Comparison of ENCODE assay signal across 25 cellular contexts in genomic region chr7:134736381-134736780, GRCh38. TPM values are rescaled to one million over a fixed set of nuclear protein-coding genes. Genes with fewer than 3 reads are reported as not detected.
DNase-seq lines count a peak whose midpoint lies in the region; ATAC-seq, FAIRE-seq and TF ChIP-seq lines count a peak whose summit lies in the region.
"Had no signal": no experiment of that assay in that cellular context is flagged by ENCODE, and none has a peak within 500 bp of the region (broad histone marks: within the 10 kb centered on the region; RNA-seq: fewer than 3 reads in every experiment).

No MANE protein-coding gene starts in this region.

- no peak overlapping the region for H2BK120ac ChIP-seq in mesendoderm (ENCODE audit: low read depth, low read length)

- H3K56ac ChIP-seq in mesendoderm (ENCODE audit: low read length): no peak overlapping the region

- H4K5ac ChIP-seq in mesendoderm (ENCODE audit: low read length): no peak overlapping the region

- no peaks in the 10 kb centered on the region for H3K9me2 ChIP-seq in SK-N-SH
- H3K9me2 ChIP-seq in GM23248 (ENCODE audit: insufficient read depth): no peaks in the 10 kb centered on the region

- POLR2A ChIA-PET in SK-N-SH (lab: Yijun Ruan, JAX): no interaction called here

- H4K8ac ChIP-seq in mesendoderm (ENCODE audit: low read depth, low read length): no peak overlapping the region

- H3K27ac Mint-ChIP-seq in astrocyte (ENCODE audit: unreplicated experiment): peak overlapping the region; percentile 81
- H3K27ac Mint-ChIP-seq: CD14-positive monocyte; CD8-positive, alpha-beta memory T cell; IgD-negative memory B cell had no signal

- H2AFZ ChIP-seq in SK-N-SH (ENCODE audit: low read depth): no peak overlapping the region
- 0 out of 2 replicates have a peak overlapping the region, but pooled peaks have one; percentile 2 for H2AFZ ChIP-seq in GM23248
- no peak overlapping the region for H2AFZ ChIP-seq in astrocyte (ENCODE audit: low read depth, low read length)
- H2AFZ ChIP-seq: PC-9 had no signal

- peaks cover 59% of the 10 kb centered on the region for H3K4me1 Mint-ChIP-seq in astrocyte (ENCODE audit: low read depth, unreplicated experiment)
- H3K4me1 Mint-ChIP-seq: CD8-positive, alpha-beta memory T cell had no signal

- FAIRE-seq in astrocyte (lab: Jason Lieb, UNC): no peak
- FAIRE-seq: GM12891 had no signal

- peaks cover 0 to 2% of the 10 kb centered on the region in 2 experiments; a peak in 2 of 4 replicates for H3K4me1 ChIP-seq in SK-N-SH (ENCODE audit: control insufficient read depth in 1 of 2, insufficient read depth in 2 of 2, low read depth in 1 of 2, low read length in 1 of 2)
- H3K4me1 ChIP-seq in GM23248 (ENCODE audit: insufficient read depth): peaks cover 63% of the 10 kb centered on the region
- peaks cover 30% of the 10 kb centered on the region for H3K4me1 ChIP-seq in astrocyte (ENCODE audit: insufficient read depth, low read length)
- H3K4me1 ChIP-seq in mesendoderm (ENCODE audit: control insufficient read depth, low read depth, low read length): no peaks in the 10 kb centered on the region
- H3K4me1 ChIP-seq: BE2C had no signal

- WGBS in SK-N-SH (ENCODE audit: low lambda C conversion rate): 75% methylated on average over 2 of the region's 2 CpGs
- WGBS in GM23248 (ENCODE audit: low coverage in 1 of 2, low lambda C conversion rate in 2 of 2, missing lambda C conversion rate in 2 of 2), 2 experiments: 96 to 97% methylated on average over 2 of the region's 2 CpGs
- no CpG with 5 or more reads among the region's 2 CpGs for WGBS in mesendoderm (ENCODE audit: extremely low coverage, insufficient coverage, low lambda C conversion rate)

- H3K27me3 ChIP-seq in SK-N-SH (ENCODE audit: insufficient read depth) (no peaks in the 10 kb centered on the region), GM23248 (replicated peaks; ENCODE audit: insufficient read depth) (no peaks in the 10 kb centered on the region), astrocyte (ENCODE audit: insufficient read depth, low read length) (no peaks in the 10 kb centered on the region), mesendoderm (ENCODE audit: insufficient read depth, low read length, poor library complexity) (no peaks in the 10 kb centered on the region)

- no peak overlapping the region for H3K23ac ChIP-seq in mesendoderm (ENCODE audit: low read length)

- peaks cover 9% of the 10 kb centered on the region for H3K36me3 Mint-ChIP-seq in astrocyte (ENCODE audit: low read depth, unreplicated experiment)
- H3K36me3 Mint-ChIP-seq: CD14-positive monocyte; CD8-positive, alpha-beta memory T cell; IgD-negative memory B cell had no signal

- H3K4me2 ChIP-seq in SK-N-SH (no peak overlapping the region), GM23248 (ENCODE audit: unreplicated experiment) (peak overlapping the region; percentile 75), astrocyte (ENCODE audit: low read length) (no peak overlapping the region), mesendoderm (ENCODE audit: low read length) (no peak overlapping the region)
- H3K4me2 ChIP-seq: KMS-11, PC-9 had no signal

- no peak for DNase-seq in SK-N-SH
- DNase-seq in GM23248: no peak
- DNase-seq in astrocyte (ENCODE audit: low read depth): no peak
- peak; percentile 84 for DNase-seq in foreskin melanocyte
- no peak for DNase-seq in AML-193 (lab: John Stamatoyannopoulos, UW)
- no peak for DNase-seq in mesendoderm
- no peak for DNase-seq in NCI-H2081 treated with DMSO at 0.1 percent for 48 hours (lab: John Stamatoyannopoulos, UW)
- DNase-seq: BE2C; CD8-positive, alpha-beta memory T cell; DMS79 treated with DMSO at 0.1 percent for 48 hours; GF-D8; MM.1S; NCI-H2029; NCI-H446 treated with DMSO at 0.1 percent for 48 hours; NCI-H526; NCI-H82; PC-9 had no signal

- H3K9me3 ChIP-seq in SK-N-SH (no peaks in the 10 kb centered on the region), GM23248 (ENCODE audit: low read depth) (no peaks in the 10 kb centered on the region), astrocyte (ENCODE audit: insufficient read depth, low read depth, low read length) (no peaks in the 10 kb centered on the region)
- H3K9me3 ChIP-seq: BE2C had no signal

- H3K79me2 ChIP-seq in SK-N-SH (ENCODE audit: insufficient read depth): no peaks in the 10 kb centered on the region
- H3K79me2 ChIP-seq in GM23248 (ENCODE audit: insufficient read depth): no peaks in the 10 kb centered on the region
- no peaks in the 10 kb centered on the region for H3K79me2 ChIP-seq in astrocyte (ENCODE audit: insufficient read depth, low read length)
- no peaks in the 10 kb centered on the region for H3K79me2 ChIP-seq in mesendoderm (ENCODE audit: control insufficient read depth, insufficient read depth, low read length)

- no peak for TF ChIP-seq EP300 in SK-N-SH (IDR thresholded peaks at IDR 0.05; ENCODE audit: borderline replicate concordance in 1 of 2, low read depth in 1 of 2, low read length in 1 of 2)

- H3K4me3 ChIP-seq in SK-N-SH (ENCODE audit: low read depth in 2 of 2, low read length in 1 of 2) (no peak overlapping the region), GM23248 (no peak overlapping the region), astrocyte (ENCODE audit: insufficient read depth, low read depth, low read length) (no peak overlapping the region), mesendoderm (ENCODE audit: low read length) (no peak overlapping the region)
- H3K4me3 ChIP-seq: PC-9 had no signal

- no peak overlapping the region for H3K18ac ChIP-seq in mesendoderm (ENCODE audit: low read length)

- peak; percentile 22; the same call in 1 of the 3 replicates for ATAC-seq in SK-N-SH treated with all-trans-retinoic acid at 6 μM for 48 hours
- ATAC-seq: HCT116, Right ventricle myocardium inferior had no signal

- no peak overlapping the region for H2BK5ac ChIP-seq in mesendoderm (ENCODE audit: low read length)

- H4K20me1 ChIP-seq in SK-N-SH (ENCODE audit: insufficient read depth) (no peaks in the 10 kb centered on the region), GM23248 (ENCODE audit: insufficient read depth) (no peaks in the 10 kb centered on the region), astrocyte (ENCODE audit: insufficient read depth, low read length) (no peaks in the 10 kb centered on the region)

- H3K27ac ChIP-seq in SK-N-SH (ENCODE audit: low read depth in 2 of 2, low read length in 1 of 2) (no peak overlapping the region), GM23248 (peak overlapping the region; percentile 96), astrocyte (ENCODE audit: low read depth, low read length) (peak overlapping the region; percentile 95), mesendoderm (ENCODE audit: low read depth, low read length) (no peak overlapping the region)
- H3K27ac ChIP-seq: 22Rv1, KMS-11, PC-9 had no signal

- H3K4ac ChIP-seq in mesendoderm (ENCODE audit: low read depth, low read length): no peak overlapping the region

- TF ChIP-seq CTCF in SK-N-SH (IDR thresholded peaks at IDR 0.05) (no peak), astrocyte (IDR thresholded peaks at IDR 0.05; ENCODE audit: insufficient read depth, low read depth, low read length) (no peak)

- no peak overlapping the region for H2BK15ac ChIP-seq in mesendoderm (replicated peaks; ENCODE audit: low read depth)

- H3F3A ChIP-seq in SK-N-SH (replicated peaks; ENCODE audit: insufficient read depth) (peaks cover 12% of the 10 kb centered on the region), GM23248 (ENCODE audit: insufficient read depth) (peaks cover 48% of the 10 kb centered on the region)

- H3K9ac ChIP-seq in SK-N-SH (no peak overlapping the region), GM23248 (0 out of 2 replicates have a peak overlapping the region, but pooled peaks have one; percentile 6), astrocyte (ENCODE audit: low read length) (no peak overlapping the region), mesendoderm (ENCODE audit: low read length) (no peak overlapping the region)
- H3K9ac ChIP-seq: KMS-11 had no signal

- H3K36me3 ChIP-seq in SK-N-SH (replicated peaks in 1 of 2; ENCODE audit: control insufficient read depth in 1 of 2, insufficient read depth in 2 of 2, low read length in 1 of 2) (no peaks in the 10 kb centered on the region), GM23248 (ENCODE audit: low read depth) (no peaks in the 10 kb centered on the region), astrocyte (ENCODE audit: insufficient read depth, low read length) (no peaks in the 10 kb centered on the region), mesendoderm (ENCODE audit: control insufficient read depth, insufficient read depth, low read length) (no peaks in the 10 kb centered on the region)
- H3K36me3 ChIP-seq: BE2C had no signal

- H3K4me3 Mint-ChIP-seq in astrocyte (ENCODE audit: unreplicated experiment): no peak overlapping the region
- H3K4me3 Mint-ChIP-seq: CD14-positive monocyte; CD8-positive, alpha-beta memory T cell; IgD-negative memory B cell had no signal

- no peaks in the 10 kb centered on the region for H3K79me1 ChIP-seq in mesendoderm (ENCODE audit: low read length)

- H3K27me3 Mint-ChIP-seq in astrocyte (ENCODE audit: low read depth, unreplicated experiment): no peaks in the 10 kb centered on the region

- no peak overlapping the region for H2AK5ac ChIP-seq in mesendoderm (ENCODE audit: low read length)

- no peaks in the 10 kb centered on the region for H3K9me3 Mint-ChIP-seq in astrocyte (ENCODE audit: unreplicated experiment)
- H3K9me3 Mint-ChIP-seq: CD8-positive, alpha-beta memory T cell; IgD-negative memory B cell had no signal

- in situ Hi-C loops in GM23248 (cut with MboI): no loop called here

- CTCF ChIA-PET in SK-N-SH (lab: Yijun Ruan, JAX): interaction anchor here (0.6 to 2.4 kb wide), 3 partner anchors 12 to 46 kb away, joined by 3 to 10 read pairs (median 4); no protein-coding TSS in a partner anchor

- TF ChIP-seq RAD21 in SK-N-SH (IDR thresholded peaks at IDR 0.05; ENCODE audit: low read length): no peak

TF ChIP-seq in SK-N-SH treated with all-trans-retinoic acid at 6 μM for 48 hours, 23 proteins besides CTCF, POLR2A, EP300 and RAD21 (continues in another document):
- TF ChIP-seq SNAI2 (CRISPR knock-in tag; IDR thresholded peaks at IDR 0.05): no peak

TF ChIP-seq in SK-N-SH, 30 proteins besides CTCF, POLR2A, EP300 and RAD21:
- TF ChIP-seq RXRA (IDR thresholded peaks at IDR 0.05; ENCODE audit: borderline replicate concordance, low read depth) (no peak), ELF1 (IDR thresholded peaks at IDR 0.05) (no peak), TCF12 (IDR thresholded peaks at IDR 0.05) (no peak), CHD2 (IDR thresholded peaks at IDR 0.05; ENCODE audit: low read length, partially characterized antibody) (no peak)

RNA-seq across cellular contexts. Expression of gene CALD1, which starts 43.1 kb away (rescaled TPM):
- polyA plus RNA-seq in SK-N-SH (2012; rRNA removed) (299 and 303 TPM in 2 replicates), GM23248 (2016; fragmentation: Nextera tagmentation; extraction: Ambion mirVana) (1,687 and 1,703 TPM in 2 replicates)
- polyA plus RNA-seq in SK-N-SH (2012; cell fraction: cytosol; rRNA removed): 269 and 329 TPM in 2 replicates
- 304 and 462 TPM in 2 replicates for polyA plus RNA-seq in SK-N-SH (2012; cell fraction: nucleus; rRNA removed)
- 674 and 698 TPM in 2 replicates for total RNA-seq in GM23248 (2014; rRNA removed; shearing (Covaris generic))
- total RNA-seq in astrocyte: 1,834 and 1,872 TPM in 2 replicates
- 379 TPM for polyA plus RNA-seq in mesendoderm (2013, experiment 1 of 2)
- polyA plus RNA-seq in mesendoderm (2013, experiment 2 of 2): 417 TPM
- polyA plus RNA-seq: CD8-positive, alpha-beta memory T cell had no signal

Comparison
In these comparisons a context has a peak if more than half of its experiments do, and no peak if none do; other contexts are left out.
1. H3K27ac ChIP-seq: peak in GM23248 (single experiment) and astrocyte (single experiment); none in SK-N-SH (0 of 2) and mesendoderm (single experiment).